ENCODE assay signal across 9 cellular contexts in the genomic region with DNA sequence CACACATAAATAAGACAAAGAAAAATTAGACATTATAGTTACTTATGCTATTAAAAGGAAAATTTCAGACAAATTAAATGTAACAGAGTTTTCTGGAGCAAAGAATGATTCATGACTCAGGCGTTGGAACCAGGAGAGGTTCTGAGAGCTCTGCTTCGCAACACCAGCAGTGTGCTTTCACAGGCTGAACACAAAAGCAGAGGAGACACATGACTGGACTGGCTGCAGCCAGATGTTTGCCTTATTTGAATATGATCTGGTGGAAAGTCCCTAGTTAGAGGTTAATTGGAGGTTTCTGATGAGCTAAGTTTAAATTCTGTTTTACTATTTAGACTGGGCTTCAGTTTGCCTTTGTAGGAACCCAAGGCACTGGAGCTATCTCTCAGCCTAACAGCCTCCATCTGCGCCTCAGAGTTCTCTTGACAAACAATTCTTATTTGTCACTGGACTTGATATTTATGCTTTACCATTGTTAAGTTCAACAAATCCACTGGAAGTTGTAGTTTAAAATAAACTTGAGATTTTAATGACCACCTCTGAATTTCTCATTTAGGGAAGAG. TPM values are rescaled to one million over a fixed set of nuclear protein-coding genes. Genes with fewer than 3 reads are reported as not detected.
DNase-seq lines count a peak whose midpoint lies in the region; ATAC-seq and TF ChIP-seq lines count a peak whose summit lies in the region.
"Had no signal": no experiment of that assay in that cellular context is flagged by ENCODE, and none has a peak within 500 bp of the region (broad histone marks: within the 10 kb centered on the region; RNA-seq: fewer than 3 reads in every experiment).

No MANE protein-coding gene starts in this region.

- no peaks in the 10 kb centered on the region for H3K9me3 ChIP-seq in PC-3 (ENCODE audit: low read length)

- no peaks in the 10 kb centered on the region for H4K20me1 ChIP-seq in PC-3 (ENCODE audit: low read length)

- H3K4me1 ChIP-seq in PC-3 (ENCODE audit: insufficient read depth, low read length), result no peaks in the 10 kb centered on the region

- no peak overlapping the region for H3K4me3 ChIP-seq in PC-3 (ENCODE audit: low read length)

- no peaks in the 10 kb centered on the region for H3K9me3 Mint-ChIP-seq in IgD-negative memory B cell

- peak; percentile 92 for ATAC-seq in GM18508 (IDR thresholded peaks at IDR 0.05; ENCODE audit: insufficient read depth, unreplicated experiment)
- peak; percentile 94 for ATAC-seq in GM21723 (IDR thresholded peaks at IDR 0.05; ENCODE audit: unreplicated experiment)
- no peak for ATAC-seq in PC-3

- no peaks in the 10 kb centered on the region for H3K79me2 ChIP-seq in PC-3 (ENCODE audit: low read length)

- H3K4me2 ChIP-seq in PC-3 (ENCODE audit: low read length), result no peak overlapping the region

- no peaks in the 10 kb centered on the region for H3K27me3 Mint-ChIP-seq in IgD-negative memory B cell

- H3K9ac ChIP-seq in PC-3 (ENCODE audit: low read length), result no peak overlapping the region

- no peaks in the 10 kb centered on the region for H3K27me3 ChIP-seq in PC-3 (ENCODE audit: low read length)

- H3K9me2 ChIP-seq in PC-3 (replicated peaks; ENCODE audit: low read length), result no peaks in the 10 kb centered on the region

- no TSS peak for BruUV-seq in PC-3 (replicated peaks; lab: Mats Ljungman, UMichigan)

- H3K4me3 Mint-ChIP-seq in IgD-negative memory B cell, result peak overlapping the region; percentile 34 to 84 (median 74)

- CTCF ChIA-PET in PC-3 (lab: Charles Lee), result interaction anchor here (0.7 kb wide), 1 partner anchor 502 kb away, joined by 4 read pairs; no protein-coding TSS in a partner anchor

- peaks cover 40 to 50% (median 45%) of the 10 kb centered on the region in 3 donors for H3K4me1 Mint-ChIP-seq in IgD-negative memory B cell

- no peaks in the 10 kb centered on the region for H3F3A ChIP-seq in PC-3 (ENCODE audit: low read length, unreplicated experiment)

- H2AFZ ChIP-seq in PC-3 (ENCODE audit: low read length), result no peak overlapping the region

- TF ChIP-seq CTCF in PC-3 (conservative IDR thresholded peaks at IDR 0.05; ENCODE audit: low read depth, low read length), result no peak

- POLR2A ChIA-PET in PC-3 (lab: Charles Lee; ENCODE audit: unreplicated experiment), result no interaction called here

- H3K27ac Mint-ChIP-seq in IgD-negative memory B cell, result peak overlapping the region; percentile 84 to 96 (median 87)

- intact Hi-C loops in PC-3 (cut with micrococcal nuclease), result no loop called here

- H3K36me3 Mint-ChIP-seq in IgD-negative memory B cell, result peaks cover 17% of the 10 kb centered on the region

- DNase-seq in kidney glomerular epithelial cell (lab: John Stamatoyannopoulos, UW), result peak; percentile 31
- DNase-seq in PC-3, result no peak
- no peak for DNase-seq in mesenteric fat pad (ENCODE audit: low spot score)
- no peak for DNase-seq in NCI-H82 treated with DMSO at 0.1 percent for 48 hours (lab: John Stamatoyannopoulos, UW; ENCODE audit: unreplicated experiment)
- no peak for DNase-seq in T-helper 2 cell

- peaks cover 62% of the 10 kb centered on the region for H3K36me3 ChIP-seq in PC-3 (ENCODE audit: low read depth, low read length)

- H3K27ac ChIP-seq in PC-3 (ENCODE audit: low read length), result no peak overlapping the region
- H3K27ac ChIP-seq: HL-60 had no signal

RNA-seq across cellular contexts. Expression of a gene that starts 16.2 kb away (rescaled TPM):
- polyA plus RNA-seq in IgD-negative memory B cell, result 6.5 TPM
- total RNA-seq in PC-3 (2014; rRNA removed) (22.0 and 27.2 TPM in 2 replicates), mesenteric fat pad (29.4 TPM)
